In the genomic region with DNA sequence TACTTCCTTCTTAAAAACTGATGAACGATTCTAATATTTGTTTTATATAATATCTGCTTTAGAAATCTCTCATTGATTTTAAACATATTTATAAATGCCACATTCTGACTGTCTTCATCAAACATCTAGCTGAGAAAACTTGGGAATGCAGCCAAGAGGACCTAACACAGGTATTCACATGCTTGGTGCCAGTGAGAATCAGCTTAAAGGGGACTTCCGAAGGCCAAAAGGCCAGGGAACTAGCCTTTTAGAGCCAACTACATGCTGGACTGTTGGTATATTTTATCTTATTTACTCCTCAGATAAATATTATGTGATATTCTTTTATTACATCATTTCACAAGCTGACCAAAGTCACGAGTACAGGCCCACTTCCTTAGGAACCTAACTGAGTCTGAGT, we compare ENCODE assay signal across 25 cellular contexts. TPM values are rescaled to one million over a fixed set of nuclear protein-coding genes. Genes with fewer than 3 reads are reported as not detected.
A peak's percentile ranks its signal among the peaks of the same experiment; 100 is the strongest.
DNase-seq lines count a peak whose midpoint lies in the region; ATAC-seq and TF ChIP-seq lines count a peak whose summit lies in the region.
"Had no signal": no experiment of that assay in that cellular context is flagged by ENCODE, and none has a peak within 500 bp of the region (broad histone marks: within the 10 kb centered on the region; RNA-seq: fewer than 3 reads in every experiment).

No MANE protein-coding gene starts in this region.

- TF ChIP-seq CTCF in IMR-90 (conservative IDR thresholded peaks at IDR 0.05; ENCODE audit: low read depth, low read length), result no peak
- TF ChIP-seq CTCF in chondrocyte (IDR thresholded peaks at IDR 0.05), result no peak

- H2BK20ac ChIP-seq in IMR-90 (ENCODE audit: low read depth, low read length), result no peak overlapping the region

- dilution Hi-C loops in IMR-90 (cut with HindIII; ENCODE audit: low sequenced_read_pairs, unreplicated experiment), result no loop called here

- peak overlapping the region in 1 of 2 experiments; percentile 22; a peak in 2 of 4 replicates for H4K8ac ChIP-seq in IMR-90 (ENCODE audit: low read depth in 2 of 2, low read length in 2 of 2)

- H3K18ac ChIP-seq in IMR-90 (ENCODE audit: low read depth, low read length), result peak overlapping the region; percentile 67

- 0 out of 2 replicates have a peak overlapping the region, but pooled peaks have one; percentile 26 for H4K5ac ChIP-seq in IMR-90 (ENCODE audit: low read depth, low read length)

- no peak overlapping the region for H2AK9ac ChIP-seq in IMR-90 (replicated peaks; ENCODE audit: low read depth, low read length, poor library complexity)

- in situ Hi-C loops in IMR-90 (cut with MboI; ENCODE audit: low sequenced_read_pairs), result no loop called here

- no peak overlapping the region for H2BK5ac ChIP-seq in IMR-90 (ENCODE audit: low read depth, low read length, poor library complexity, severe bottlenecking)

- H2AFZ ChIP-seq in IMR-90 (replicated peaks; ENCODE audit: low read length, poor library complexity), result no peak overlapping the region

- no peak overlapping the region for H3K23ac ChIP-seq in IMR-90 (ENCODE audit: low read depth, low read length)

- no peak overlapping the region for H2AK5ac ChIP-seq in IMR-90 (ENCODE audit: low read depth, low read length)

- POLR2A ChIA-PET in IMR-90 (lab: Charles Lee; ENCODE audit: unreplicated experiment), result no interaction called here

- no peak overlapping the region for H3K4me3 Mint-ChIP-seq in chondrocyte (ENCODE audit: unreplicated experiment)
- H3K4me3 Mint-ChIP-seq: activated naive CD4-positive, alpha-beta T cell treated with anti-CD3 and anti-CD28 coated beads, Interleukin-2, amount 50 U/mL, for 24 hours; activated T-cell treated with anti-CD3 and anti-CD28 coated beads, Interleukin-2, amount 50 U/mL, for 72 hours; CD4-positive, CD25-positive, alpha-beta regulatory T cell; dendritic cell treated with granulocyte-macrophage colony-stimulating factor and Interleukin-4, amounts not matched to agents 40 ng/mL and 50 ng/mL, for 4 days; IgD-negative memory B cell; stimulated activated naive CD8-positive, alpha-beta T cell treated with anti-CD3 and anti-CD28 coated beads, Interleukin-15, Interleukin-2, amounts not matched to agents 100 ng/mL and 50 ng/mL, for 24 hours had no signal

- H3K9ac ChIP-seq in IMR-90 (ENCODE audit: low read depth, low read length) (no peak overlapping the region), skeletal muscle tissue (ENCODE audit: low read depth in 1 of 3, low read length in 3 of 3) (peak overlapping the region; percentile 68 to 82 (median 71))

- CTCF ChIA-PET in IMR-90 (lab: Yijun Ruan, JAX), result interaction anchor here (0.6 to 1.4 kb wide), 2 partner anchors 22 to 318 kb away, joined by 3 to 4 read pairs; no protein-coding TSS in a partner anchor

- H3K4me2 ChIP-seq in IMR-90 (ENCODE audit: low read depth, low read length), result peak overlapping the region; percentile 22; the same call in 1 of the 2 replicates

- peaks cover 0 to 3% of the 10 kb centered on the region in 2 experiments; a peak in 1 of 4 replicates for H3K79me1 ChIP-seq in IMR-90 (ENCODE audit: low read depth in 1 of 2, low read length in 2 of 2)

- H2BK15ac ChIP-seq in IMR-90 (ENCODE audit: low read depth, low read length), result no peak overlapping the region

- peaks cover 7% of the 10 kb centered on the region for H3K9me1 ChIP-seq in IMR-90 (ENCODE audit: insufficient read depth, low read length)

- H3K4me1 ChIP-seq in IMR-90 (ENCODE audit: control insufficient read depth, insufficient read depth, low read length), result peaks cover 11% of the 10 kb centered on the region
- H3K4me1 ChIP-seq in mesodermal cell (ENCODE audit: control insufficient read depth, insufficient read depth, low read length, poor library complexity, severe bottlenecking), result peaks cover 24% of the 10 kb centered on the region
- H3K4me1 ChIP-seq in skeletal muscle tissue (ENCODE audit: control insufficient read depth in 3 of 3, insufficient read depth in 3 of 3, low read length in 3 of 3), result peaks cover 24 to 36% (median 30%) of the 10 kb centered on the region in 3 donors

- H3K27me3 Mint-ChIP-seq in chondrocyte (ENCODE audit: low read depth), result no peaks in the 10 kb centered on the region

- peak overlapping the region; percentile 14; the same call in 1 of the 2 replicates for H3K14ac ChIP-seq in IMR-90 (replicated peaks; ENCODE audit: low read depth, low read length)

- DNase-seq in IMR-90 (no peak), chondrocyte (ENCODE audit: low spot score) (no peak), NCI-H1436 (lab: John Stamatoyannopoulos, UW) (no peak), NCI-H774 (lab: John Stamatoyannopoulos, UW) (no peak), KG1 (lab: John Stamatoyannopoulos, UW) (no peak)
- DNase-seq: activated CD8-positive, alpha-beta memory T cell treated with anti-CD3 and anti-CD28 coated beads for 24 hours; activated T-cell treated with anti-CD3 and anti-CD28 coated beads, Interleukin-2, amount 50 U/mL, for 72 hours; CD4-positive, CD25-positive, alpha-beta regulatory T cell; HCEC 1CT; left colon; mucosa of descending colon; NCI-H187; nucleus accumbens; stimulated activated CD4-positive, alpha-beta T cell treated with anti-CD3 and anti-CD28 coated beads, Interleukin-2, amount 100 ng/mL, for 48 hours had no signal

- H3K27ac ChIP-seq in IMR-90 (ENCODE audit: insufficient read depth, low read length) (no peak overlapping the region), mesodermal cell (ENCODE audit: low read depth, low read length, severe bottlenecking) (peak overlapping the region; percentile 68), skeletal muscle tissue (ENCODE audit: low read depth, low read length) (peak overlapping the region; percentile 98)
- H3K27ac ChIP-seq: HL-60 had no signal

- no peaks in the 10 kb centered on the region; the same call in 1 of the 2 replicates for H3K9me3 ChIP-seq in IMR-90 (ENCODE audit: control insufficient read depth, insufficient read depth, low read length)
- peaks cover 3% of the 10 kb centered on the region for H3K9me3 ChIP-seq in mesodermal cell (ENCODE audit: control insufficient read depth, low read length)
- H3K9me3 ChIP-seq in skeletal muscle tissue (ENCODE audit: control insufficient read depth in 3 of 3, low read length in 3 of 3), result no peaks in the 10 kb centered on the region
- H3K9me3 ChIP-seq: mucosa of descending colon had no signal

- H3K56ac ChIP-seq in IMR-90 (ENCODE audit: extremely low read depth, insufficient read depth, low read length), result no peak overlapping the region

- no peaks in the 10 kb centered on the region; the same call in 1 of the 2 replicates for H3K27me3 ChIP-seq in IMR-90 (ENCODE audit: control insufficient read depth, insufficient read depth, low read length)
- no peaks in the 10 kb centered on the region for H3K27me3 ChIP-seq in skeletal muscle tissue (ENCODE audit: control insufficient read depth in 3 of 3, insufficient read depth in 3 of 3, low read length in 3 of 3)

- no peaks in the 10 kb centered on the region for H3K36me3 Mint-ChIP-seq in chondrocyte (ENCODE audit: low read depth)
- H3K36me3 Mint-ChIP-seq: activated naive CD4-positive, alpha-beta T cell treated with anti-CD3 and anti-CD28 coated beads, Interleukin-2, amount 50 U/mL, for 24 hours; CD4-positive, CD25-positive, alpha-beta regulatory T cell; IgD-negative memory B cell had no signal

- TF ChIP-seq POLR2A in IMR-90 (IDR thresholded peaks at IDR 0.05; ENCODE audit: low read depth, low read length), result no peak

- peak overlapping the region; percentile 27; the same call in 1 of the 2 replicates for H3K4ac ChIP-seq in IMR-90 (ENCODE audit: low read depth, low read length)

- peaks cover 25% of the 10 kb centered on the region for H3K4me1 Mint-ChIP-seq in chondrocyte (ENCODE audit: low read depth)
- H3K4me1 Mint-ChIP-seq: activated naive CD4-positive, alpha-beta T cell treated with anti-CD3 and anti-CD28 coated beads, Interleukin-2, amount 50 U/mL, for 24 hours; CD4-positive, CD25-positive, alpha-beta regulatory T cell; IgD-negative memory B cell had no signal

- BruUV-seq in IMR-90 (replicated peaks; lab: Mats Ljungman, UMichigan), result no TSS peak

- H3K27ac Mint-ChIP-seq in chondrocyte (ENCODE audit: unreplicated experiment), result peak overlapping the region; percentile 55
- H3K27ac Mint-ChIP-seq: activated naive CD4-positive, alpha-beta T cell treated with anti-CD3 and anti-CD28 coated beads, Interleukin-2, amount 50 U/mL, for 24 hours; activated T-cell treated with anti-CD3 and anti-CD28 coated beads, Interleukin-2, amount 50 U/mL, for 72 hours; CD4-positive, CD25-positive, alpha-beta regulatory T cell; dendritic cell treated with granulocyte-macrophage colony-stimulating factor and Interleukin-4, amounts not matched to agents 40 ng/mL and 50 ng/mL, for 4 days; IgD-negative memory B cell; stimulated activated naive CD8-positive, alpha-beta T cell treated with anti-CD3 and anti-CD28 coated beads, Interleukin-15, Interleukin-2, amounts not matched to agents 100 ng/mL and 50 ng/mL, for 24 hours had no signal

- no peaks in the 10 kb centered on the region for H3K9me3 Mint-ChIP-seq in chondrocyte (ENCODE audit: low read depth)
- H3K9me3 Mint-ChIP-seq: activated naive CD4-positive, alpha-beta T cell treated with anti-CD3 and anti-CD28 coated beads, Interleukin-2, amount 50 U/mL, for 24 hours; activated T-cell treated with anti-CD3 and anti-CD28 coated beads, Interleukin-2, amount 50 U/mL, for 72 hours; CD4-positive, CD25-positive, alpha-beta regulatory T cell; dendritic cell treated with granulocyte-macrophage colony-stimulating factor and Interleukin-4, amounts not matched to agents 40 ng/mL and 50 ng/mL, for 4 days; stimulated activated naive CD8-positive, alpha-beta T cell treated with anti-CD3 and anti-CD28 coated beads, Interleukin-15, Interleukin-2, amounts not matched to agents 100 ng/mL and 50 ng/mL, for 24 hours had no signal

- no peak overlapping the region for H3K4me3 ChIP-seq in IMR-90 (ENCODE audit: insufficient read depth, low read depth, low read length)
- no peak overlapping the region for H3K4me3 ChIP-seq in mesodermal cell (ENCODE audit: extremely low read depth, insufficient read depth, low read length, poor library complexity, severe bottlenecking)
- H3K4me3 ChIP-seq in skeletal muscle tissue (ENCODE audit: low read length in 3 of 3), result peak overlapping the region in 1 of 3 donors; percentile 34
- H3K4me3 ChIP-seq: GM12878, mucosa of descending colon had no signal

- TF ChIP-seq RAD21 in IMR-90 (IDR thresholded peaks at IDR 0.05; ENCODE audit: low read length), result no peak

- no peak overlapping the region for H2BK120ac ChIP-seq in IMR-90 (ENCODE audit: low read depth, low read length)

- no peak overlapping the region; the same call in 1 of the 2 replicates for H4K91ac ChIP-seq in IMR-90 (ENCODE audit: insufficient read depth, low read depth, low read length)

- no CpG with 5 or more reads among the region's 3 CpGs for WGBS in IMR-90 (ENCODE audit: extremely low coverage in 2 of 2, insufficient read length in 1 of 2), 2 experiments
- 83% methylated on average over 1 of the region's 3 CpGs; no CpG with 5 or more reads in 1 of the 2 experiments for WGBS in mesodermal cell (ENCODE audit: insufficient coverage in 2 of 2), 2 experiments

- ATAC-seq in IMR-90 (ENCODE audit: low read depth) (no peak; the same call in 1 of the 2 replicates), GM18867 (IDR thresholded peaks at IDR 0.05; ENCODE audit: unreplicated experiment) (no peak)
- ATAC-seq: activated T-cell treated with anti-CD3 and anti-CD28 coated beads, Interleukin-2, amount 50 U/mL, for 72 hours; GM12878; left colon; mucosa of descending colon; Panc1; sciatic nerve had no signal

- H4K20me1 ChIP-seq in IMR-90 (ENCODE audit: insufficient read depth, low read length), result no peaks in the 10 kb centered on the region

- intact Hi-C loops in IMR-90 (cut with micrococcal nuclease), result no loop called here

- H3K36me3 ChIP-seq in IMR-90 (ENCODE audit: control insufficient read depth, insufficient read depth, low read length), result no peaks in the 10 kb centered on the region
- H3K36me3 ChIP-seq in mesodermal cell (ENCODE audit: control insufficient read depth, insufficient read depth, low read length), result no peaks in the 10 kb centered on the region
- H3K36me3 ChIP-seq in skeletal muscle tissue (ENCODE audit: control insufficient read depth in 3 of 3, insufficient read depth in 3 of 3, low read length in 3 of 3), result no peaks in the 10 kb centered on the region

RNA-seq across cellular contexts. Expression of a gene that starts 41.0 kb away (rescaled TPM):
- total RNA-seq in IMR-90 (2012; rRNA removed) (8.9 and 11.7 TPM in 2 replicates), chondrocyte (14.3 to 68.5 TPM (median 63.0 TPM) in 3 replicates), skeletal muscle tissue (415 TPM)
- 6.4 and 6.8 TPM in 2 replicates for polyA plus RNA-seq in IMR-90 (2012; rRNA removed)
- 5.8 and 6.6 TPM in 2 replicates for polyA plus RNA-seq in IMR-90 (2012; cell fraction: cytosol; rRNA removed)
- polyA plus RNA-seq in IMR-90 (2012; cell fraction: nucleus; rRNA removed; ENCODE audit: low replicate concordance), result 6.6 and 13.8 TPM in 2 replicates
- polyA plus RNA-seq in mesodermal cell (2013, experiment 1 of 2), result 129 TPM
- 115 TPM for polyA plus RNA-seq in mesodermal cell (2013, experiment 2 of 2)
- total RNA-seq: CD4-positive, CD25-positive, alpha-beta regulatory T cell; GM12878 had no signal
- polyA plus RNA-seq: CD4-positive, CD25-positive, alpha-beta regulatory T cell had no signal
